31 cellular contexts compared by ENCODE assay signal in genomic region chr16:82993415-82993814, GRCh38.
"Had no signal": no experiment of that assay in that cellular context is flagged by ENCODE, and none has a peak within 500 bp of the region (broad histone marks: within the 10 kb centered on the region; RNA-seq: fewer than 3 reads in every experiment).

No MANE protein-coding gene starts in this region.

- H3K9me3 ChIP-seq: adrenal gland, body of pancreas, esophagus muscularis mucosa, gastrocnemius medialis, heart right ventricle had no signal

- H3K4me1 ChIP-seq: body of pancreas had no signal

- H3K27me3 ChIP-seq: adrenal gland, body of pancreas, esophagus muscularis mucosa, foreskin keratinocyte, gastrocnemius medialis, heart right ventricle had no signal

- H3K4me3 ChIP-seq: adrenal gland, body of pancreas, esophagus muscularis mucosa, gastrocnemius medialis, heart right ventricle had no signal

- DNase-seq: activated B cell treated with CpG ODN at 0.5 μM for 24 hours; activated CD4-positive, alpha-beta memory T cell treated with anti-CD3 and anti-CD28 coated beads, Interleukin-2, amount 10 ng/mL, durations not matched to agents 7 days and 5 days; activated CD4-positive, alpha-beta T cell treated with anti-CD3 and anti-CD28 coated beads, Interleukin-2, amount 10 ng/mL, durations not matched to agents 24 days and 14 days; activated CD8-positive, alpha-beta memory T cell treated with anti-CD3 and anti-CD28 coated beads, Interleukin-2, amount 50 U/mL, for 48 hours; activated gamma-delta T cell; activated naive CD4-positive, alpha-beta T cell treated with Interleukin-2 at 50 U/mL for 16 hours; activated naive CD8-positive, alpha-beta T cell treated with anti-CD3 and anti-CD28 coated beads for 36 hours; activated naive CD8-positive, alpha-beta T cell treated with anti-CD3 and anti-CD28 coated beads, Interleukin-2, amount 50 U/mL, for 24 hours; activated T-cell treated with anti-CD3 and anti-CD28 coated beads for 4 hours; activated T-cell treated with anti-CD3 and anti-CD28 coated beads, Interleukin-2, amount 50 U/mL, for 24 hours; activated T-cell treated with anti-CD3 and anti-CD28 coated beads, Interleukin-2, amount 50 U/mL, for 72 hours; adrenal gland; amygdala; aorta; body of pancreas; caudate nucleus; cortex of kidney; dermis blood vessel endothelial cell; effector CD4-positive, alpha-beta T cell; effector memory CD8-positive, alpha-beta T cell; erythroblast; foreskin keratinocyte; gastrocnemius medialis; heart right ventricle; T-helper 1 cell; T-helper 17 cell; T1000; WERI-Rb-1 had no signal

- ATAC-seq: activated CD4-positive, CD25-positive, alpha-beta regulatory T cell treated with anti-CD3 and anti-CD28 coated beads, Interleukin-2, amount 50 U/mL, for 24 hours; activated naive CD8-positive, alpha-beta T cell treated with anti-CD3 and anti-CD28 coated beads, Interleukin-2, amount 50 U/mL, for 24 hours; activated T-cell treated with anti-CD3 and anti-CD28 coated beads, Interleukin-2, amount 50 U/mL, for 72 hours; body of pancreas; effector memory CD8-positive, alpha-beta T cell; foreskin keratinocyte; gastrocnemius medialis; T-helper 17 cell had no signal

- FAIRE-seq: colon had no signal

- H3K36me3 ChIP-seq: adrenal gland, esophagus muscularis mucosa, gastrocnemius medialis, heart right ventricle, WERI-Rb-1 had no signal

- H3K27ac ChIP-seq: adrenal gland, body of pancreas, esophagus muscularis mucosa, foreskin keratinocyte, gastrocnemius medialis, heart right ventricle, WERI-Rb-1 had no signal
